ENCODE assay signal across 2 cellular contexts in the genomic region with DNA sequence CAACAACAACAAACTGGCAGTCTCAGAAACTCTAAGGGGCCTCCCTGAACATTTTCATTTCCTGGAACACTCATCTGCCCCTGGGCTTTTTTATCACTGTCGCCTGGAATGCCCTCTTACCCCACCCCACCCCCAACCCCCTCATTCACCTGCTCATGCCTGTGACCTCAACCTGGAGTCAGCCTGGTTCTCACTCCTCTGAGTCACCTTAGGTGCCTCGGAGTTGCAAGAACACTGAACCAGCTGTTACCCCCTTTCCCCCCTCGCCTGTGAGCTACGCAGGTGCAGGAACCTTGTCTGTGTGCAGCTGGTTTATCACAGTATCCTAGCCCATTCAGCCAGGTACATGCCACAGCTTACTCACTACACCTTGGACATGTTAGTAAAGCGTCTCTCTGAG.
TF ChIP-seq lines count a peak whose summit lies in the region.

No MANE protein-coding gene starts in this region.

TF ChIP-seq in GM23338, 12 proteins besides CTCF, POLR2A, EP300 and RAD21 (continued from another document):
- TF ChIP-seq REST (IDR thresholded peaks at IDR 0.05; ENCODE audit: unreplicated experiment) (no peak), JUNB (IDR thresholded peaks at IDR 0.05; ENCODE audit: unreplicated experiment) (no peak), STAT1 (IDR thresholded peaks at IDR 0.05; ENCODE audit: unreplicated experiment) (no peak), ZNF331 (CRISPR knock-in tag; IDR thresholded peaks at IDR 0.05; ENCODE audit: low read depth) (no peak), ZNF462 (CRISPR knock-in tag; IDR thresholded peaks at IDR 0.05) (no peak), NANOG (IDR thresholded peaks at IDR 0.05; ENCODE audit: borderline replicate concordance) (no peak), EZH2phosphoT487 (IDR thresholded peaks at IDR 0.05; ENCODE audit: unreplicated experiment) (no peak)
TF ChIP-seq in GM23338: peak in this region for 0.

TF ChIP-seq in HEK293T, 16 proteins besides CTCF, POLR2A, EP300 and RAD21 (continued from another document):
- TF ChIP-seq FOXK2 (IDR thresholded peaks at IDR 0.05) (no peak), SUZ12 (IDR thresholded peaks at IDR 0.05) (no peak), L3MBTL2 (conservative IDR thresholded peaks at IDR 0.05) (no peak), CTBP1 (IDR thresholded peaks at IDR 0.05; ENCODE audit: borderline replicate concordance) (no peak), NFRKB (IDR thresholded peaks at IDR 0.05) (no peak), PKNOX1 (IDR thresholded peaks at IDR 0.05) (no peak)
